Comparison of ENCODE assay signal across 8 cellular contexts in genomic region chr19:14089412-14089661, GRCh38. TPM values are rescaled to one million over a fixed set of nuclear protein-coding genes. Genes with fewer than 3 reads are reported as not detected.
DNase-seq lines count a peak whose midpoint lies in the region; ATAC-seq and TF ChIP-seq lines count a peak whose summit lies in the region.

No MANE protein-coding gene starts in this region.

- ATAC-seq in left lobe of liver (no peak), HG03280 (IDR thresholded peaks at IDR 0.05; ENCODE audit: unreplicated experiment) (no peak), HG03439 (IDR thresholded peaks at IDR 0.05; ENCODE audit: unreplicated experiment) (no peak)

- H3K27ac ChIP-seq in BLaER1, result peak overlapping the region; percentile 62; the same call in 1 of the 2 replicates
- no peak overlapping the region for H3K27ac ChIP-seq in KMS-11
- peak overlapping the region; percentile 40 to 65 for H3K27ac ChIP-seq in breast epithelium
- H3K27ac ChIP-seq in muscle layer of colon (ENCODE audit: low read depth, low read length), result no peak overlapping the region

- intact Hi-C loops in breast epithelium (cut with DNase I; ENCODE audit: low total_unique reads), result loop anchor here (2.0 kb wide), 1 partner anchor 53 kb away; no protein-coding TSS in a partner anchor

- DNase-seq in breast epithelium (ENCODE audit: low spot score in 2 of 2), result no peak
- no peak for DNase-seq in NCI-H345 treated with DMSO at 0.1 percent for 48 hours (lab: John Stamatoyannopoulos, UW; ENCODE audit: unreplicated experiment)
- DNase-seq in left lobe of liver (ENCODE audit: low spot score), result no peak

- H2AFZ ChIP-seq in KMS-11 (ENCODE audit: low read depth), result no peak overlapping the region; the same call in 1 of the 2 replicates

- H3K4me3 ChIP-seq in BLaER1 (peak overlapping the region; percentile 79), KMS-11 (IDR thresholded peaks at IDR 0.05; ENCODE audit: insufficient read depth, low read depth, low read length) (no peak overlapping the region), breast epithelium (peak overlapping the region; percentile 69 to 90 (median 87)), muscle layer of colon (ENCODE audit: low read depth in 1 of 2, low read length in 2 of 2) (peak overlapping the region; percentile 32 to 52)

- H3K27me3 ChIP-seq in BLaER1 (no peaks in the 10 kb centered on the region), KMS-11 (ENCODE audit: insufficient read depth, low read depth) (no peaks in the 10 kb centered on the region), breast epithelium (no peaks in the 10 kb centered on the region), muscle layer of colon (ENCODE audit: control insufficient read depth in 1 of 2, insufficient read depth in 2 of 2, low read length in 2 of 2) (no peaks in the 10 kb centered on the region)

- TF ChIP-seq POLR2A in breast epithelium (IDR thresholded peaks at IDR 0.05), result no peak

- H3K9ac ChIP-seq in BLaER1 (peak overlapping the region; percentile 82), KMS-11 (no peak overlapping the region), muscle layer of colon (ENCODE audit: low read length) (no peak overlapping the region)

- H3K4me2 ChIP-seq in BLaER1 (peak overlapping the region; percentile 92), KMS-11 (peak overlapping the region; percentile 44)

- H3K36me3 ChIP-seq in BLaER1, result peaks cover 45% of the 10 kb centered on the region
- no peaks in the 10 kb centered on the region for H3K36me3 ChIP-seq in KMS-11 (ENCODE audit: insufficient read depth)
- no peaks in the 10 kb centered on the region for H3K36me3 ChIP-seq in breast epithelium
- peaks cover 14% of the 10 kb centered on the region for H3K36me3 ChIP-seq in muscle layer of colon (ENCODE audit: insufficient read depth, low read length)

- TF ChIP-seq CTCF in KMS-11 (conservative IDR thresholded peaks at IDR 0.05; ENCODE audit: low read depth, low read length) (no peak), breast epithelium (IDR thresholded peaks at IDR 0.05) (no peak)

- H3K4me1 ChIP-seq in BLaER1, result peaks cover 24% of the 10 kb centered on the region
- H3K4me1 ChIP-seq in KMS-11 (ENCODE audit: low read depth, poor library complexity, severe bottlenecking), result peaks cover 14% of the 10 kb centered on the region
- H3K4me1 ChIP-seq in breast epithelium, result no peaks in the 10 kb centered on the region
- peaks cover 14% of the 10 kb centered on the region for H3K4me1 ChIP-seq in muscle layer of colon (ENCODE audit: insufficient read depth, low read length)

- H3K79me2 ChIP-seq in KMS-11 (ENCODE audit: insufficient read depth, low read depth), result no peaks in the 10 kb centered on the region

- H3K9me3 ChIP-seq in BLaER1 (peaks cover 14% of the 10 kb centered on the region), breast epithelium (peaks cover 8 to 11% of the 10 kb centered on the region in 2 donors), muscle layer of colon (ENCODE audit: low read length) (peaks cover 6% of the 10 kb centered on the region)

- H4K20me1 ChIP-seq in BLaER1 (peaks cover 20% of the 10 kb centered on the region), KMS-11 (ENCODE audit: insufficient read depth) (no peaks in the 10 kb centered on the region)

RNA-seq across cellular contexts. Expression of gene SAMD1, which starts 1.2 kb away (rescaled TPM):
- 10 to 100 TPM; 10.8 to 15.4 (median 14.2) TPM for total RNA-seq in breast epithelium
- 19.1 TPM for total RNA-seq in left lobe of liver

RNA-seq across cellular contexts. Expression of gene C19orf67, which starts 3.8 kb away (rescaled TPM):
- total RNA-seq in breast epithelium, result not detected
- not detected for total RNA-seq in left lobe of liver

RNA-seq across cellular contexts. Expression of gene MISP3, which starts 16.8 kb away (rescaled TPM):
- total RNA-seq in breast epithelium, result 1 to 10 TPM; 4.6 to 6.4 (median 5.0) TPM
- 15.2 TPM for total RNA-seq in left lobe of liver

RNA-seq across cellular contexts. Expression of gene PALM3, which starts 27.5 kb away (rescaled TPM):
- total RNA-seq in breast epithelium, result 1 to 10 TPM in 2 of 3 donors, not detected in 1; 2.5 to 3.9 TPM
- 42.7 TPM for total RNA-seq in left lobe of liver

RNA-seq across cellular contexts. Expression of gene PRKACA, which starts 28.2 kb away (rescaled TPM):
- 10 to 100 TPM; 27.2 to 44.8 (median 35.4) TPM for total RNA-seq in breast epithelium
- 78.4 TPM for total RNA-seq in left lobe of liver

Comparison
In these comparisons a context has a peak if more than half of its experiments do, and no peak if none do; other contexts are left out.
1. H3K27ac ChIP-seq: peak in BLaER1 (single experiment) and breast epithelium (2 of 2); none in KMS-11 (single experiment) and muscle layer of colon (single experiment).